Comparison of ENCODE assay signal across 13 cellular contexts in the genomic region with DNA sequence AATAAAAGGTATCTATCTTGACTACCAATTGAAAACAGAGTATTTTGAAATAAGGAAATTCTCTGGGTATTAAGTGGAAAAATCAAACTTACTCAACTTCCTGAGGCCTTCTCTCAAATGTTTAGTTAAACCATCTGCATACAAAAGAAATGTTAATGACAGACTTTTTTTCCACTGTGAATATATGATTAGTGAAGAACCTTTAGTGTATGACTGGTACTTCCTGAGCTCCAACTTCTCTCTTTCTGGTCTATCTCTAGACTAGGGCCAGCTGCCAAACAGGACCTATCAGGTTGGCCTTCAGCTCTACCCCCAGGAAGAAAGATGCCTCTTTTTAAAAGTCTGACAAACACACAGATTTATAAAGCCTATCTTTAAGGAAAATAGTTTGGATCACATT.
DNase-seq lines count a peak whose midpoint lies in the region; ATAC-seq and TF ChIP-seq lines count a peak whose summit lies in the region.
"Had no signal": no experiment of that assay in that cellular context is flagged by ENCODE, and none has a peak within 500 bp of the region (broad histone marks: within the 10 kb centered on the region; RNA-seq: fewer than 3 reads in every experiment).

No MANE protein-coding gene starts in this region.

- H3K27me3 Mint-ChIP-seq in activated CD4-positive, alpha-beta T cell treated with anti-CD3 and anti-CD28 coated beads, Interleukin-2, amount 10 ng/mL, durations not matched to agents 24 days and 14 days: no peaks in the 10 kb centered on the region
- H3K27me3 Mint-ChIP-seq: activated CD4-positive, alpha-beta T cell treated with anti-CD3 and anti-CD28 coated beads, Interleukin-2, amount 10 ng/mL, durations not matched to agents 7 days and 5 days had no signal

- H3K9me3 ChIP-seq in RWPE2 (ENCODE audit: severe bottlenecking): no peaks in the 10 kb centered on the region
- H3K9me3 ChIP-seq: tibial artery had no signal

- H3K36me3 Mint-ChIP-seq in activated CD4-positive, alpha-beta T cell treated with anti-CD3 and anti-CD28 coated beads, Interleukin-2, amount 10 ng/mL, durations not matched to agents 24 days and 14 days (ENCODE audit: low read depth): peaks cover 28% of the 10 kb centered on the region
- H3K36me3 Mint-ChIP-seq: natural killer cell had no signal

- H3K4me3 Mint-ChIP-seq in activated CD4-positive, alpha-beta T cell treated with anti-CD3 and anti-CD28 coated beads, Interleukin-2, amount 10 ng/mL, durations not matched to agents 24 days and 14 days: no peak overlapping the region
- H3K4me3 Mint-ChIP-seq: activated CD4-positive, alpha-beta T cell treated with anti-CD3 and anti-CD28 coated beads, Interleukin-2, amount 10 ng/mL, durations not matched to agents 7 days and 5 days; natural killer cell had no signal

- peak overlapping the region; percentile 43 for H3K27ac ChIP-seq in RWPE2 (ENCODE audit: poor library complexity, severe bottlenecking)
- H3K27ac ChIP-seq: tibial artery had no signal

- H3K27ac Mint-ChIP-seq in activated CD4-positive, alpha-beta T cell treated with anti-CD3 and anti-CD28 coated beads, Interleukin-2, amount 10 ng/mL, durations not matched to agents 24 days and 14 days: peak overlapping the region; percentile 61
- H3K27ac Mint-ChIP-seq: activated CD4-positive, alpha-beta T cell treated with anti-CD3 and anti-CD28 coated beads, Interleukin-2, amount 10 ng/mL, durations not matched to agents 7 days and 5 days had no signal

- H3K9me3 Mint-ChIP-seq in activated CD4-positive, alpha-beta T cell treated with anti-CD3 and anti-CD28 coated beads, Interleukin-2, amount 10 ng/mL, durations not matched to agents 24 days and 14 days: no peaks in the 10 kb centered on the region
- H3K9me3 Mint-ChIP-seq: activated CD4-positive, alpha-beta T cell treated with anti-CD3 and anti-CD28 coated beads, Interleukin-2, amount 10 ng/mL, durations not matched to agents 7 days and 5 days; natural killer cell had no signal

- H3K4me1 Mint-ChIP-seq in activated CD4-positive, alpha-beta T cell treated with anti-CD3 and anti-CD28 coated beads, Interleukin-2, amount 10 ng/mL, durations not matched to agents 24 days and 14 days: peaks cover 16% of the 10 kb centered on the region

- H3K27me3 ChIP-seq in RWPE2 (ENCODE audit: insufficient read depth, poor library complexity, severe bottlenecking): no peaks in the 10 kb centered on the region
- H3K27me3 ChIP-seq: tibial artery had no signal

- ATAC-seq in RWPE2 (ENCODE audit: low read depth): peak; percentile 63; the same call in 2 of the 3 replicates
- ATAC-seq in stimulated activated naive CD8-positive, alpha-beta T cell treated with anti-CD3 and anti-CD28 coated beads, Interleukin-15, Interleukin-2, amounts not matched to agents 100 U/mL and 50 U/mL, for 24 hours: peak; percentile 90
- ATAC-seq in HG03196 (IDR thresholded peaks at IDR 0.05; ENCODE audit: unreplicated experiment): no peak
- ATAC-seq in HG02884 (IDR thresholded peaks at IDR 0.05; ENCODE audit: unreplicated experiment): no peak
- ATAC-seq in GM19463 (IDR thresholded peaks at IDR 0.05; ENCODE audit: unreplicated experiment): no peak

- H3K36me3 ChIP-seq in RWPE2 (ENCODE audit: low read depth): peaks cover 21% of the 10 kb centered on the region

- intact Hi-C loops in activated CD4-positive, alpha-beta T cell treated with anti-CD3 and anti-CD28 coated beads, Interleukin-2, amount 10 ng/mL, durations not matched to agents 24 days and 14 days (cut with micrococcal nuclease): loop anchor here (10.0 kb wide), 1 partner anchor 225 kb away; a partner anchor contains a TSS

- no peak for TF ChIP-seq CTCF in RWPE2 (IDR thresholded peaks at IDR 0.05; ENCODE audit: poor library complexity, severe bottlenecking)

- peaks cover 13% of the 10 kb centered on the region for H3K4me1 ChIP-seq in RWPE2 (ENCODE audit: insufficient read depth, poor library complexity, severe bottlenecking)
- H3K4me1 ChIP-seq: tibial artery had no signal

- no peak for DNase-seq in activated CD4-positive, alpha-beta T cell treated with anti-CD3 and anti-CD28 coated beads, Interleukin-2, amount 10 ng/mL, durations not matched to agents 24 days and 14 days
- DNase-seq in activated CD4-positive, alpha-beta T cell treated with anti-CD3 and anti-CD28 coated beads, Interleukin-2, amount 50 U/mL, for 48 hours: no peak
- no peak for DNase-seq in RWPE2 (ENCODE audit: low spot score)
- peak; percentile 46 to 87 for DNase-seq in dermis microvascular lymphatic vessel endothelial cell (ENCODE audit: low read depth in 2 of 2)
- DNase-seq in stimulated activated naive CD8-positive, alpha-beta T cell treated with anti-CD3 and anti-CD28 coated beads, Interleukin-15, Interleukin-2, amounts not matched to agents 100 U/mL and 50 U/mL, for 24 hours: peak; percentile 12
- DNase-seq: activated CD4-positive, alpha-beta T cell treated with anti-CD3 and anti-CD28 coated beads, Interleukin-2, amount 10 ng/mL, durations not matched to agents 7 days and 5 days; amygdala; natural killer cell; NCI-H1436 treated with DMSO at 0.1 percent for 48 hours; tibial artery had no signal

- no peak overlapping the region for H3K4me3 ChIP-seq in RWPE2 (ENCODE audit: severe bottlenecking)
- H3K4me3 ChIP-seq: tibial artery had no signal

Comparison
In these comparisons a context has a peak if more than half of its experiments do, and no peak if none do; other contexts are left out.
1. DNase-seq: peak in dermis microvascular lymphatic vessel endothelial cell (2 of 2) and stimulated activated naive CD8-positive, alpha-beta T cell treated with anti-CD3 and anti-CD28 coated beads, Interleukin-15, Interleukin-2, amounts not matched to agents 100 U/mL and 50 U/mL, for 24 hours (single experiment); none in activated CD4-positive, alpha-beta T cell treated with anti-CD3 and anti-CD28 coated beads, Interleukin-2, amount 10 ng/mL, durations not matched to agents 24 days and 14 days (single experiment), activated CD4-positive, alpha-beta T cell treated with anti-CD3 and anti-CD28 coated beads, Interleukin-2, amount 50 U/mL, for 48 hours (0 of 2) and RWPE2 (single experiment).
2. ATAC-seq: peak in RWPE2 (single experiment) and stimulated activated naive CD8-positive, alpha-beta T cell treated with anti-CD3 and anti-CD28 coated beads, Interleukin-15, Interleukin-2, amounts not matched to agents 100 U/mL and 50 U/mL, for 24 hours (single experiment); none in HG03196 (single experiment), HG02884 (single experiment) and GM19463 (single experiment).